Comparison of ENCODE assay signal across 2 cellular contexts in genomic region chr15:71303977-71304376, GRCh38.
TF ChIP-seq lines count a peak whose summit lies in the region.

No MANE protein-coding gene starts in this region.

TF ChIP-seq in A549, 52 proteins besides CTCF, POLR2A, EP300 and RAD21 (continued from another document):
- TF ChIP-seq E2F6 (IDR thresholded peaks at IDR 0.05; ENCODE audit: borderline replicate concordance, low read depth) = no peak
- no peak for TF ChIP-seq MAX (IDR thresholded peaks at IDR 0.05)
- TF ChIP-seq KDM1A (IDR thresholded peaks at IDR 0.05; ENCODE audit: low read depth) = no peak

TF ChIP-seq in IMR-90, 13 proteins besides CTCF, POLR2A, EP300 and RAD21:
- no peak for TF ChIP-seq NFE2L2 (IDR thresholded peaks at IDR 0.05; ENCODE audit: low read depth, low read length)
- TF ChIP-seq SMC3 (IDR thresholded peaks at IDR 0.05; ENCODE audit: low read depth, low read length) = no peak
- TF ChIP-seq RCOR1 (IDR thresholded peaks at IDR 0.05; ENCODE audit: insufficient replicate concordance, low read length) = no peak
